ENCODE assay signal across 18 cellular contexts in the genomic region with DNA sequence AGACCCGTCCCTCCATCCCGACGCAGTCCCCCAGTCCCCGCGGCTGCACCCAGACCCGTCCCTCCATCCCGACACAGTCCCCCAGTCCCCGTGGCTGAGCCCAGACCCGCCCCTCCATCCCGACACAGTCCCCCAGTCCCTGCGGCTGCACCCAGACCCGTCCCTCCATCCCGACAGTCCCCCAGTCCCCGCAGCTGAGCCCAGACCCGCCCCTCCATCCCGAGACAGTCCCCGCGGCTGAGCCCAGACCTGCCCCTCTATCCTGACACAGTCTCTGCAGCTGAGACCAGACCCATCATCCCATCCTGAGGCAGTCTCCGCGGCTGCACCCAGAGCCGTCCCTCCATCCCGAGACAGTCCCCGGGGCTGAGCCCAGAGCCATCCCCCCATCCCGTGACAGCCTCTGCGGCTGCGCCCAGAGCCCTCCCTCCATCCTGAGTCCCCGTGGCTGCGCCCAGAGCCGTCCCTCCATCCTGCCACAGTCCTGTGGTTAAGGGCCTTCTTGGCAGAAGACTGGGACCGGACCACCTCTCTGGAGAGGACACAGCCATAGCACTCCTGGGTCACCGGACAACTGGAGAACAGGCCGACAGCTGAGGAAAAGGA. TPM values are rescaled to one million over a fixed set of nuclear protein-coding genes. Genes with fewer than 3 reads are reported as not detected.
A peak's percentile ranks its signal among the peaks of the same experiment; 100 is the strongest.
DNase-seq lines count a peak whose midpoint lies in the region; ATAC-seq, FAIRE-seq and TF ChIP-seq lines count a peak whose summit lies in the region.
"Had no signal": no experiment of that assay in that cellular context is flagged by ENCODE, and none has a peak within 500 bp of the region (broad histone marks: within the 10 kb centered on the region; RNA-seq: fewer than 3 reads in every experiment).

No MANE protein-coding gene starts in this region.

- H3K9me3 ChIP-seq in BE2C (no peaks in the 10 kb centered on the region; the same call in 1 of the 2 replicates), HEK293 (ENCODE audit: control insufficient read depth, insufficient read depth, low read depth, low read length) (no peaks in the 10 kb centered on the region), neuronal stem cell (replicated peaks in 1 of 2; ENCODE audit: control insufficient read depth in 2 of 2, insufficient read depth in 1 of 2, low read depth in 1 of 2, low read length in 2 of 2) (peaks cover 0 to 19% of the 10 kb centered on the region in 2 donors)

- no peak overlapping the region for H3K27ac Mint-ChIP-seq in endothelial cell (ENCODE audit: unreplicated experiment)

- peaks cover 7% of the 10 kb centered on the region for H3K27me3 Mint-ChIP-seq in endothelial cell (ENCODE audit: unreplicated experiment)

- no peak for ATAC-seq in HG03439 (IDR thresholded peaks at IDR 0.05; ENCODE audit: unreplicated experiment)

- TF ChIP-seq CTCF in BE2C (IDR thresholded peaks at IDR 0.05; ENCODE audit: low read depth, low read length) (no peak), HEK293 (tag by site-specific recombination; IDR thresholded peaks at IDR 0.05) (no peak), GM20000 (IDR thresholded peaks at IDR 0.05; ENCODE audit: extremely low read depth, missing control alignments) (no peak), endothelial cell (IDR thresholded peaks at IDR 0.05; ENCODE audit: unreplicated experiment) (no peak)

- H3K4me1 ChIP-seq in BE2C = no peaks in the 10 kb centered on the region
- no peaks in the 10 kb centered on the region for H3K4me1 ChIP-seq in HEK293 (ENCODE audit: control insufficient read depth, insufficient read depth, low read length)
- H3K4me1 ChIP-seq in neuronal stem cell (ENCODE audit: control insufficient read depth in 2 of 2, insufficient read depth in 1 of 2, low read depth in 1 of 2, low read length in 2 of 2) = peaks cover 4 to 5% of the 10 kb centered on the region in 2 donors

- H2BK15ac ChIP-seq in neuronal stem cell (ENCODE audit: low read length) = peak overlapping the region; percentile 11

- no peak for FAIRE-seq in HTR-8/SVneo (lab: Jason Lieb, UNC)
- FAIRE-seq: G401.6, GM12891, HepG2 had no signal

- no peak overlapping the region for H3K14ac ChIP-seq in neuronal stem cell (ENCODE audit: low read length)

- no peak overlapping the region for H2AK5ac ChIP-seq in neuronal stem cell (ENCODE audit: low read depth, low read length)

- H3K4ac ChIP-seq in neuronal stem cell (ENCODE audit: low read length) = peak overlapping the region; percentile 53

- no peak overlapping the region for H3K23ac ChIP-seq in neuronal stem cell (ENCODE audit: low read depth, low read length, poor library complexity)

- H2BK5ac ChIP-seq in neuronal stem cell (ENCODE audit: low read length) = no peak overlapping the region

- H3K36me3 ChIP-seq in BE2C (no peaks in the 10 kb centered on the region), HEK293 (ENCODE audit: control insufficient read depth in 2 of 2, insufficient read depth in 1 of 2, low read length in 2 of 2) (no peaks in the 10 kb centered on the region), neuronal stem cell (replicated peaks in 1 of 2; ENCODE audit: control insufficient read depth in 2 of 2, insufficient read depth in 2 of 2, low read length in 2 of 2) (peaks cover 0 to 2% of the 10 kb centered on the region in 2 donors)

- H3K18ac ChIP-seq in neuronal stem cell (ENCODE audit: low read length) = peak overlapping the region; percentile 83

- no peaks in the 10 kb centered on the region for H3K4me1 Mint-ChIP-seq in endothelial cell (ENCODE audit: unreplicated experiment)
- H3K4me1 Mint-ChIP-seq: H9 had no signal

- H3K79me1 ChIP-seq in neuronal stem cell (ENCODE audit: low read depth, low read length) = peaks cover 7% of the 10 kb centered on the region

- peak; percentile 26 for DNase-seq in BE2C
- DNase-seq in ecto neural progenitor cell (ENCODE audit: low spot score) = peak; percentile 44
- DNase-seq in neuronal stem cell (ENCODE audit: low spot score) = no peak
- DNase-seq in HTR-8/SVneo (ENCODE audit: insufficient read length, low spot score) = no peak
- no peak for DNase-seq in GM20000 (ENCODE audit: low spot score)
- no peak for DNase-seq in endothelial cell (ENCODE audit: low spot score)
- DNase-seq: ACHN; C1 segment of cervical spinal cord; CD4-positive, alpha-beta memory T cell; DMS79 treated with DMSO at 0.1 percent for 48 hours; EL; GM23248; H9 had no signal

- POLR2A ChIA-PET in HEK293 (lab: Yijun Ruan, JAX) = no interaction called here

- no peak overlapping the region for H3K4me3 Mint-ChIP-seq in endothelial cell (ENCODE audit: unreplicated experiment)
- H3K4me3 Mint-ChIP-seq: CD4-positive, alpha-beta memory T cell; H9 had no signal

- H4K8ac ChIP-seq in neuronal stem cell (ENCODE audit: low read depth, low read length) = no peak overlapping the region

- H2AFZ ChIP-seq in neuronal stem cell (ENCODE audit: low read length) = no peak overlapping the region
- H2AFZ ChIP-seq: GM23248 had no signal

- no peak overlapping the region for H2BK12ac ChIP-seq in neuronal stem cell (ENCODE audit: low read length)

- H3K9ac ChIP-seq in neuronal stem cell (ENCODE audit: low read depth, low read length, poor library complexity) = no peak overlapping the region
- H3K9ac ChIP-seq: GM23248 had no signal

- H3K4me3 ChIP-seq in BE2C (ENCODE audit: low read depth, low read length) = no peak overlapping the region
- H3K4me3 ChIP-seq in HEK293 (ENCODE audit: low read depth, low read length) = no peak overlapping the region
- H3K4me3 ChIP-seq in neuronal stem cell (ENCODE audit: low read length in 2 of 2) = no peak overlapping the region
- H3K4me3 ChIP-seq: GM23248 had no signal

- H3K4me2 ChIP-seq in neuronal stem cell (ENCODE audit: insufficient read depth, low read length, poor library complexity, severe bottlenecking) = peak overlapping the region; percentile 11

- H3K27ac ChIP-seq in HEK293 (ENCODE audit: extremely low read depth, low read depth, low read length) (no peak overlapping the region), neuronal stem cell (replicated peaks; ENCODE audit: low read length) (no peak overlapping the region)
- H3K27ac ChIP-seq: GM23248 had no signal

- H4K91ac ChIP-seq in neuronal stem cell (ENCODE audit: low read depth, low read length, poor library complexity) = no peak overlapping the region

- WGBS in neuronal stem cell (ENCODE audit: extremely low coverage in 2 of 2, insufficient read length in 2 of 2, insufficient replicate concordance in 1 of 2), 2 donors = no CpG with 5 or more reads among the region's 32 CpGs

- H3K27me3 ChIP-seq in BE2C (peaks cover 31% of the 10 kb centered on the region), neuronal stem cell (ENCODE audit: control insufficient read depth in 3 of 3, insufficient read depth in 3 of 3, low read depth in 1 of 3, low read length in 3 of 3) (peaks cover 0 to 24% (median 0%) of the 10 kb centered on the region in 3 experiments)

- CTCF ChIA-PET in HEK293 (lab: Yijun Ruan, JAX) = no interaction called here

- no peaks in the 10 kb centered on the region for H3K36me3 Mint-ChIP-seq in endothelial cell (ENCODE audit: low read depth, unreplicated experiment)
- H3K36me3 Mint-ChIP-seq: CD4-positive, alpha-beta memory T cell had no signal

- H2BK120ac ChIP-seq in neuronal stem cell (ENCODE audit: low read depth, low read length) = no peak overlapping the region

- H3K9me3 Mint-ChIP-seq in endothelial cell (ENCODE audit: unreplicated experiment) = no peaks in the 10 kb centered on the region

TF ChIP-seq in HEK293, 187 proteins besides CTCF, POLR2A, EP300 and RAD21:
- TF ChIP-seq ZNF274 (IDR thresholded peaks at IDR 0.05; ENCODE audit: low read length) (no peak), ZNF274 (tag by site-specific recombination; IDR thresholded peaks at IDR 0.05; ENCODE audit: borderline replicate concordance) (no peak), ZBTB17 (tag by site-specific recombination; IDR thresholded peaks at IDR 0.05) (peak; percentile 93)

RNA-seq across cellular contexts. Expression of gene TMEM255B, which starts 28.8 kb away (rescaled TPM):
- polyA plus RNA-seq in BE2C (2012; ENCODE audit: insufficient read depth, insufficient read length, low read depth) = 0.14 TPM
- polyA plus RNA-seq in neuronal stem cell (2013, experiment 1 of 2) = 2.5 TPM
- 2.2 TPM for polyA plus RNA-seq in neuronal stem cell (2013, experiment 2 of 2)
- 321 TPM for total RNA-seq in endothelial cell (ENCODE audit: unreplicated experiment)
- total RNA-seq: GM23248, HepG2 had no signal
- polyA plus RNA-seq: HepG2 had no signal

Comparison
In these comparisons a context has a peak if more than half of its experiments do, and no peak if none do; other contexts are left out.
1. DNase-seq: peak in BE2C (single experiment) and ecto neural progenitor cell (single experiment); none in neuronal stem cell (single experiment), HTR-8/SVneo (single experiment), GM20000 (single experiment) and endothelial cell (single experiment).